ENCODE assay signal across 18 cellular contexts in the genomic region with DNA sequence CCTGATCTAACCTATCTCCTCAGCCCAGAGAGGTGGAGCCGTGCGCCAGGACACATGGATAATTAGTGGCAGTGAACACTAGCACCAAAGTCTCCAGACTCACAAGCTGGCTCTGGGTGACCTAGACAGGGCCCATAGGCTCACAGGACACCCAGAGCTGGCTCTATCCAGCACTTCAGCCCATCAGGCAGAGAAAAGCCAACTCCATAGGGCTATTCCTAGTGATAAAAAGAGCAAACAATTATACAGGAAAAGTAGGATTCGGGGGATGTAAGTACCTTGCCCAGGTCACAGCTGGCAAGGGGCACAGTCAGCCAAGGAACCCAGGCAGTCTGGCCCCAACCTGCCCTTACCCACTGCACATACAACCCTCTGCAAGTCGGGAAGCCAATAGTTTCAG.
"Had no signal": no experiment of that assay in that cellular context is flagged by ENCODE, and none has a peak within 500 bp of the region (broad histone marks: within the 10 kb centered on the region; RNA-seq: fewer than 3 reads in every experiment).

No MANE protein-coding gene starts in this region.

- H3K9me3 Mint-ChIP-seq: activated CD4-positive, alpha-beta memory T cell treated with anti-CD3 and anti-CD28 coated beads, Interleukin-2, amount 10 ng/mL, durations not matched to agents 7 days and 5 days; nephron had no signal

- H3K4me1 ChIP-seq: foreskin keratinocyte, SJSA1 had no signal

- H3K27me3 Mint-ChIP-seq: activated naive CD8-positive, alpha-beta T cell had no signal

- DNase-seq: activated CD4-positive, alpha-beta memory T cell treated with anti-CD3 and anti-CD28 coated beads, Interleukin-2, amount 10 ng/mL, durations not matched to agents 7 days and 5 days; activated CD4-positive, alpha-beta T cell treated with anti-CD3 and anti-CD28 coated beads for 1 hour; activated gamma-delta T cell; activated T-cell treated with anti-CD3 and anti-CD28 coated beads, Interleukin-2, amount 50 U/mL, for 48 hours; amygdala; brain microvascular endothelial cell; dorsolateral prefrontal cortex; foreskin keratinocyte; mammary epithelial cell; stimulated activated CD4-positive, alpha-beta T cell treated with anti-CD3 and anti-CD28 coated beads, Interleukin-2, amount 100 ng/mL, for 48 hours; stimulated activated CD8-positive, alpha-beta memory T cell treated with anti-CD3 and anti-CD28 coated beads, Interleukin-4, amount 100 ng/mL, for 48 hours; stimulated activated naive CD8-positive, alpha-beta T cell treated with anti-CD3 and anti-CD28 coated beads, Interleukin-15, Interleukin-2, amounts not matched to agents 100 U/mL and 50 U/mL, for 24 hours; T1000 had no signal

- H3K36me3 Mint-ChIP-seq: activated naive CD8-positive, alpha-beta T cell had no signal

- H3K27ac ChIP-seq: brain microvascular endothelial cell, dorsolateral prefrontal cortex, foreskin keratinocyte, hepatocyte, SJSA1 had no signal

- ATAC-seq: esophagus mucosa; foreskin keratinocyte; stimulated activated naive CD8-positive, alpha-beta T cell treated with anti-CD3 and anti-CD28 coated beads, Interleukin-15, Interleukin-2, amounts not matched to agents 100 U/mL and 50 U/mL, for 24 hours had no signal

- H3K36me3 ChIP-seq: SJSA1 had no signal

- H3K27me3 ChIP-seq: brain microvascular endothelial cell, dorsolateral prefrontal cortex, hepatocyte, SJSA1 had no signal

- H3K4me3 Mint-ChIP-seq: activated CD4-positive, alpha-beta memory T cell treated with anti-CD3 and anti-CD28 coated beads, Interleukin-2, amount 10 ng/mL, durations not matched to agents 7 days and 5 days; activated naive CD8-positive, alpha-beta T cell; nephron had no signal

- H3K9me3 ChIP-seq: SJSA1 had no signal

- H3K27ac Mint-ChIP-seq: activated CD4-positive, alpha-beta memory T cell treated with anti-CD3 and anti-CD28 coated beads, Interleukin-2, amount 10 ng/mL, durations not matched to agents 7 days and 5 days; activated naive CD8-positive, alpha-beta T cell; nephron had no signal

- H3K4me3 ChIP-seq: dorsolateral prefrontal cortex, hepatocyte, SJSA1 had no signal

- H3K4me1 Mint-ChIP-seq: activated CD4-positive, alpha-beta memory T cell treated with anti-CD3 and anti-CD28 coated beads, Interleukin-2, amount 10 ng/mL, durations not matched to agents 7 days and 5 days had no signal
